In genomic region chr15:59595434-59595915, GRCh38 we compare ENCODE assay signal across 1 cellular context.
A peak's percentile ranks its signal among the peaks of the same experiment; 100 is the strongest.
TF ChIP-seq lines count a peak whose summit lies in the region.

No MANE protein-coding gene starts in this region.

TF ChIP-seq in HepG2, 621 proteins besides CTCF, POLR2A, EP300 and RAD21 (continued from another document and continues in another):
- TF ChIP-seq, protein P1, sequence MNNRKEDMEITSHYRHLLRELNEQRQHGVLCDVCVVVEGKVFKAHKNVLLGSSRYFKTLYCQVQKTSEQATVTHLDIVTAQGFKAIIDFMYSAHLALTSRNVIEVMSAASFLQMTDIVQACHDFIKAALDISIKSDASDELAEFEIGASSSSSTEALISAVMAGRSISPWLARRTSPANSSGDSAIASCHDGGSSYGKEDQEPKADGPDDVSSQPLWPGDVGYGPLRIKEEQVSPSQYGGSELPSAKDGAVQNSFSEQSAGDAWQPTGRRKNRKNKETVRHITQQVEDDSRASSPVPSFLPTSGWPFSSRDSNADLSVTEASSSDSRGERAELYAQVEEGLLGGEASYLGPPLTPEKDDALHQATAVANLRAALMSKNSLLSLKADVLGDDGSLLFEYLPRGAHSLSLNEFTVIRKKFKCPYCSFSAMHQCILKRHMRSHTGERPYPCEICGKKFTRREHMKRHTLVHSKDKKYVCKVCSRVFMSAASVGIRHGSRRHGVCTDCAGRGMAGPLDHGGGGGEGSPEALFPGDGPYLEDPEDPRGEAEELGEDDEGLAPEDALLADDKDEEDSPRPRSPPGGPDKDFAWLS (CRISPR knock-in tag; IDR thresholded peaks at IDR 0.05; ENCODE audit: borderline replicate concordance) = no peak
- TF ChIP-seq, protein P2, sequence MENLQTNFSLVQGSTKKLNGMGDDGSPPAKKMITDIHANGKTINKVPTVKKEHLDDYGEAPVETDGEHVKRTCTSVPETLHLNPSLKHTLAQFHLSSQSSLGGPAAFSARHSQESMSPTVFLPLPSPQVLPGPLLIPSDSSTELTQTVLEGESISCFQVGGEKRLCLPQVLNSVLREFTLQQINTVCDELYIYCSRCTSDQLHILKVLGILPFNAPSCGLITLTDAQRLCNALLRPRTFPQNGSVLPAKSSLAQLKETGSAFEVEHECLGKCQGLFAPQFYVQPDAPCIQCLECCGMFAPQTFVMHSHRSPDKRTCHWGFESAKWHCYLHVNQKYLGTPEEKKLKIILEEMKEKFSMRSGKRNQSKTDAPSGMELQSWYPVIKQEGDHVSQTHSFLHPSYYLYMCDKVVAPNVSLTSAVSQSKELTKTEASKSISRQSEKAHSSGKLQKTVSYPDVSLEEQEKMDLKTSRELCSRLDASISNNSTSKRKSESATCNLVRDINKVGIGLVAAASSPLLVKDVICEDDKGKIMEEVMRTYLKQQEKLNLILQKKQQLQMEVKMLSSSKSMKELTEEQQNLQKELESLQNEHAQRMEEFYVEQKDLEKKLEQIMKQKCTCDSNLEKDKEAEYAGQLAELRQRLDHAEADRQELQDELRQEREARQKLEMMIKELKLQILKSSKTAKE (CRISPR knock-in tag; IDR thresholded peaks at IDR 0.05; ENCODE audit: borderline replicate concordance) = no peak
- TF ChIP-seq DMAP1 (CRISPR knock-in tag; IDR thresholded peaks at IDR 0.05) (no peak; the same call in 1 of the 2 replicates), ZNF672 (CRISPR knock-in tag; IDR thresholded peaks at IDR 0.05) (no peak), U2AF2 (IDR thresholded peaks at IDR 0.05; ENCODE audit: low read depth, low read length) (no peak), HMGA1 (CRISPR knock-in tag; conservative IDR thresholded peaks at IDR 0.05) (no peak), HDAC2 (CRISPR knock-in tag; IDR thresholded peaks at IDR 0.05) (peak; percentile 35; the same call in 1 of the 2 replicates), TBX3 (IDR thresholded peaks at IDR 0.05; ENCODE audit: borderline replicate concordance) (no peak), GABPB1 (CRISPR knock-in tag; IDR thresholded peaks at IDR 0.05) (no peak), ZNF598 (CRISPR knock-in tag; IDR thresholded peaks at IDR 0.05; ENCODE audit: borderline replicate concordance) (no peak), SMAD1 (CRISPR knock-in tag; IDR thresholded peaks at IDR 0.05; ENCODE audit: borderline replicate concordance, low read depth) (no peak), RARA (CRISPR knock-in tag; IDR thresholded peaks at IDR 0.05) (peak; percentile 30; the same call in 1 of the 2 replicates), TCF7L2 (IDR thresholded peaks at IDR 0.05; ENCODE audit: low read depth, low read length) (no peak), PAWR (CRISPR knock-in tag; IDR thresholded peaks at IDR 0.05; ENCODE audit: borderline replicate concordance) (no peak), KDM5A (IDR thresholded peaks at IDR 0.05; ENCODE audit: borderline replicate concordance, low read length) (no peak), KLF15 (CRISPR knock-in tag; IDR thresholded peaks at IDR 0.05; ENCODE audit: borderline replicate concordance) (no peak), HDAC6 (IDR thresholded peaks at IDR 0.05; ENCODE audit: low read depth, low read length) (no peak), ZIK1 (CRISPR knock-in tag; IDR thresholded peaks at IDR 0.05; ENCODE audit: borderline replicate concordance, low read depth) (no peak), HNRNPLL (IDR thresholded peaks at IDR 0.05; ENCODE audit: low read depth, low read length, poor library complexity, severe bottlenecking) (no peak), HNF4A (CRISPR knock-in tag; IDR thresholded peaks at IDR 0.05) (peak; percentile 56), CCAR2 (optimal IDR thresholded peaks at IDR 0.05; ENCODE audit: low read depth, low read length) (no peak), SNAPC5 (CRISPR knock-in tag; IDR thresholded peaks at IDR 0.05; ENCODE audit: borderline replicate concordance) (no peak), RBFOX2 (IDR thresholded peaks at IDR 0.05; ENCODE audit: low read depth, low read length) (no peak), TOE1 (CRISPR knock-in tag; IDR thresholded peaks at IDR 0.05) (no peak), ZSCAN25 (CRISPR knock-in tag; IDR thresholded peaks at IDR 0.05) (no peak), ZNF530 (CRISPR knock-in tag; IDR thresholded peaks at IDR 0.05; ENCODE audit: low read depth) (no peak), NFIB (CRISPR knock-in tag; IDR thresholded peaks at IDR 0.05; ENCODE audit: borderline replicate concordance) (no peak), NBN (conservative IDR thresholded peaks at IDR 0.05) (no peak), KAT7 (CRISPR knock-in tag; IDR thresholded peaks at IDR 0.05; ENCODE audit: borderline replicate concordance) (no peak), GMEB1 (CRISPR knock-in tag; IDR thresholded peaks at IDR 0.05; ENCODE audit: borderline replicate concordance) (no peak), CBX1 (IDR thresholded peaks at IDR 0.05; ENCODE audit: low read depth) (no peak), CCDC6 (CRISPR knock-in tag; IDR thresholded peaks at IDR 0.05) (no peak), MBD4 (IDR thresholded peaks at IDR 0.05; ENCODE audit: borderline replicate concordance, low read length) (no peak)
- TF ChIP-seq, protein P3, sequence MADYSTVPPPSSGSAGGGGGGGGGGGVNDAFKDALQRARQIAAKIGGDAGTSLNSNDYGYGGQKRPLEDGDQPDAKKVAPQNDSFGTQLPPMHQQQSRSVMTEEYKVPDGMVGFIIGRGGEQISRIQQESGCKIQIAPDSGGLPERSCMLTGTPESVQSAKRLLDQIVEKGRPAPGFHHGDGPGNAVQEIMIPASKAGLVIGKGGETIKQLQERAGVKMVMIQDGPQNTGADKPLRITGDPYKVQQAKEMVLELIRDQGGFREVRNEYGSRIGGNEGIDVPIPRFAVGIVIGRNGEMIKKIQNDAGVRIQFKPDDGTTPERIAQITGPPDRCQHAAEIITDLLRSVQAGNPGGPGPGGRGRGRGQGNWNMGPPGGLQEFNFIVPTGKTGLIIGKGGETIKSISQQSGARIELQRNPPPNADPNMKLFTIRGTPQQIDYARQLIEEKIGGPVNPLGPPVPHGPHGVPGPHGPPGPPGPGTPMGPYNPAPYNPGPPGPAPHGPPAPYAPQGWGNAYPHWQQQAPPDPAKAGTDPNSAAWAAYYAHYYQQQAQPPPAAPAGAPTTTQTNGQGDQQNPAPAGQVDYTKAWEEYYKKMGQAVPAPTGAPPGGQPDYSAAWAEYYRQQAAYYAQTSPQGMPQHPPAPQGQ (CRISPR knock-in tag; IDR thresholded peaks at IDR 0.05; ENCODE audit: borderline replicate concordance) = no peak
- TF ChIP-seq, protein P4, sequence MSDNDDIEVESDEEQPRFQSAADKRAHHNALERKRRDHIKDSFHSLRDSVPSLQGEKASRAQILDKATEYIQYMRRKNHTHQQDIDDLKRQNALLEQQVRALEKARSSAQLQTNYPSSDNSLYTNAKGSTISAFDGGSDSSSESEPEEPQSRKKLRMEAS (IDR thresholded peaks at IDR 0.05) = 0 out of 2 replicates have a peak, but pooled peaks have one; percentile 25
- TF ChIP-seq, protein P5, sequence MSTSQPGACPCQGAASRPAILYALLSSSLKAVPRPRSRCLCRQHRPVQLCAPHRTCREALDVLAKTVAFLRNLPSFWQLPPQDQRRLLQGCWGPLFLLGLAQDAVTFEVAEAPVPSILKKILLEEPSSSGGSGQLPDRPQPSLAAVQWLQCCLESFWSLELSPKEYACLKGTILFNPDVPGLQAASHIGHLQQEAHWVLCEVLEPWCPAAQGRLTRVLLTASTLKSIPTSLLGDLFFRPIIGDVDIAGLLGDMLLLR (CRISPR knock-in tag; IDR thresholded peaks at IDR 0.05) = no peak
- TF ChIP-seq, protein P6, sequence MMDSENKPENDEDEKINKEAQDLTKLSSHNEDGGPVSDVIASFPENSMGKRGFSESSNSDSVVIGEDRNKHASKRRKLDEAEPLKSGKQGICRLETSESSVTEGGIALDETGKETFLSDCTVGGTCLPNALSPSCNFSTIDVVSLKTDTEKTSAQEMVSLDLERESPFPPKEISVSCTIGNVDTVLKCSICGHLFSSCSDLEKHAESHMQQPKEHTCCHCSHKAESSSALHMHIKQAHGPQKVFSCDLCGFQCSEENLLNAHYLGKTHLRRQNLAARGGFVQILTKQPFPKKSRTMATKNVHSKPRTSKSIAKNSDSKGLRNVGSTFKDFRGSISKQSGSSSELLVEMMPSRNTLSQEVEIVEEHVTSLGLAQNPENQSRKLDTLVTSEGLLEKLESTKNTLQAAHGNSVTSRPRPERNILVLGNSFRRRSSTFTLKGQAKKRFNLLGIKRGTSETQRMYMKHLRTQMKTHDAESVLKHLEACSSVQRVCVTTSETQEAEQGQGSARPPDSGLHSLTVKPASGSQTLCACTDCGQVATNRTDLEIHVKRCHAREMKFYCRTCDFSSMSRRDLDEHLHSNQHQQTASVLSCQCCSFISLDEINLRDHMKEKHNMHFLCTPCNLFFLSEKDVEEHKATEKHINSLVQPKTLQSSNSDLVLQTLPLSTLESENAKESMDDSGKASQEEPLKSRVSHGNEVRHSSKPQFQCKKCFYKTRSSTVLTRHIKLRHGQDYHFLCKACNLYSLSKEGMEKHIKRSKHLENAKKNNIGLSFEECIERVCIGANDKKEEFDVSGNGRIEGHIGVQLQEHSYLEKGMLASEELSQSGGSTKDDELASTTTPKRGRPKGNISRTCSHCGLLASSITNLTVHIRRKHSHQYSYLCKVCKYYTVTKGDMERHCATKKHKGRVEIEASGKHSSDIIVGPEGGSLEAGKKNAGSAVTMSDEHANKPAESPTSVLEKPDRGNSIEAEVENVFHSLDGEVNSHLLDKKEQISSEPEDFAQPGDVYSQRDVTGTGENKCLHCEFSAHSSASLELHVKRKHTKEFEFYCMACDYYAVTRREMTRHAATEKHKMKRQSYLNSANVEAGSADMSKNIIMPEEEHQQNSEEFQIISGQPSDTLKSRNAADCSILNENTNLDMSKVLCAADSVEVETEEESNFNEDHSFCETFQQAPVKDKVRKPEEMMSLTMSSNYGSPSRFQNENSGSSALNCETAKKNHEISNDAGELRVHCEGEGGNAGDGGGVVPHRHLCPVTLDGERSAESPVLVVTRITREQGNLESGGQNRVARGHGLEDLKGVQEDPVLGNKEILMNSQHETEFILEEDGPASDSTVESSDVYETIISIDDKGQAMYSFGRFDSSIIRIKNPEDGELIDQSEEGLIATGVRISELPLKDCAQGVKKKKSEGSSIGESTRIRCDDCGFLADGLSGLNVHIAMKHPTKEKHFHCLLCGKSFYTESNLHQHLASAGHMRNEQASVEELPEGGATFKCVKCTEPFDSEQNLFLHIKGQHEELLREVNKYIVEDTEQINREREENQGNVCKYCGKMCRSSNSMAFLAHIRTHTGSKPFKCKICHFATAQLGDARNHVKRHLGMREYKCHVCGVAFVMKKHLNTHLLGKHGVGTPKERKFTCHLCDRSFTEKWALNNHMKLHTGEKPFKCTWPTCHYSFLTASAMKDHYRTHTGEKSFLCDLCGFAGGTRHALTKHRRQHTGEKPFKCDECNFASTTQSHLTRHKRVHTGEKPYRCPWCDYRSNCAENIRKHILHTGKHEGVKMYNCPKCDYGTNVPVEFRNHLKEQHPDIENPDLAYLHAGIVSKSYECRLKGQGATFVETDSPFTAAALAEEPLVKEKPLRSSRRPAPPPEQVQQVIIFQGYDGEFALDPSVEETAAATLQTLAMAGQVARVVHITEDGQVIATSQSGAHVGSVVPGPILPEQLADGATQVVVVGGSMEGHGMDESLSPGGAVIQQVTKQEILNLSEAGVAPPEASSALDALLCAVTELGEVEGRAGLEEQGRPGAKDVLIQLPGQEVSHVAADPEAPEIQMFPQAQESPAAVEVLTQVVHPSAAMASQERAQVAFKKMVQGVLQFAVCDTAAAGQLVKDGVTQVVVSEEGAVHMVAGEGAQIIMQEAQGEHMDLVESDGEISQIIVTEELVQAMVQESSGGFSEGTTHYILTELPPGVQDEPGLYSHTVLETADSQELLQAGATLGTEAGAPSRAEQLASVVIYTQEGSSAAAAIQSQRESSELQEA (CRISPR knock-in tag; IDR thresholded peaks at IDR 0.05; ENCODE audit: not compliant biosample characterization) = no peak
- TF ChIP-seq, protein P7, sequence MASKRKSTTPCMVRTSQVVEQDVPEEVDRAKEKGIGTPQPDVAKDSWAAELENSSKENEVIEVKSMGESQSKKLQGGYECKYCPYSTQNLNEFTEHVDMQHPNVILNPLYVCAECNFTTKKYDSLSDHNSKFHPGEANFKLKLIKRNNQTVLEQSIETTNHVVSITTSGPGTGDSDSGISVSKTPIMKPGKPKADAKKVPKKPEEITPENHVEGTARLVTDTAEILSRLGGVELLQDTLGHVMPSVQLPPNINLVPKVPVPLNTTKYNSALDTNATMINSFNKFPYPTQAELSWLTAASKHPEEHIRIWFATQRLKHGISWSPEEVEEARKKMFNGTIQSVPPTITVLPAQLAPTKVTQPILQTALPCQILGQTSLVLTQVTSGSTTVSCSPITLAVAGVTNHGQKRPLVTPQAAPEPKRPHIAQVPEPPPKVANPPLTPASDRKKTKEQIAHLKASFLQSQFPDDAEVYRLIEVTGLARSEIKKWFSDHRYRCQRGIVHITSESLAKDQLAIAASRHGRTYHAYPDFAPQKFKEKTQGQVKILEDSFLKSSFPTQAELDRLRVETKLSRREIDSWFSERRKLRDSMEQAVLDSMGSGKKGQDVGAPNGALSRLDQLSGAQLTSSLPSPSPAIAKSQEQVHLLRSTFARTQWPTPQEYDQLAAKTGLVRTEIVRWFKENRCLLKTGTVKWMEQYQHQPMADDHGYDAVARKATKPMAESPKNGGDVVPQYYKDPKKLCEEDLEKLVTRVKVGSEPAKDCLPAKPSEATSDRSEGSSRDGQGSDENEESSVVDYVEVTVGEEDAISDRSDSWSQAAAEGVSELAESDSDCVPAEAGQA (IDR thresholded peaks at IDR 0.05; ENCODE audit: low read depth) = no peak
- TF ChIP-seq, protein P7 (CRISPR knock-in tag; IDR thresholded peaks at IDR 0.05; ENCODE audit: borderline replicate concordance) = no peak
